Comparison of ENCODE assay signal across 11 cellular contexts in the genomic region with DNA sequence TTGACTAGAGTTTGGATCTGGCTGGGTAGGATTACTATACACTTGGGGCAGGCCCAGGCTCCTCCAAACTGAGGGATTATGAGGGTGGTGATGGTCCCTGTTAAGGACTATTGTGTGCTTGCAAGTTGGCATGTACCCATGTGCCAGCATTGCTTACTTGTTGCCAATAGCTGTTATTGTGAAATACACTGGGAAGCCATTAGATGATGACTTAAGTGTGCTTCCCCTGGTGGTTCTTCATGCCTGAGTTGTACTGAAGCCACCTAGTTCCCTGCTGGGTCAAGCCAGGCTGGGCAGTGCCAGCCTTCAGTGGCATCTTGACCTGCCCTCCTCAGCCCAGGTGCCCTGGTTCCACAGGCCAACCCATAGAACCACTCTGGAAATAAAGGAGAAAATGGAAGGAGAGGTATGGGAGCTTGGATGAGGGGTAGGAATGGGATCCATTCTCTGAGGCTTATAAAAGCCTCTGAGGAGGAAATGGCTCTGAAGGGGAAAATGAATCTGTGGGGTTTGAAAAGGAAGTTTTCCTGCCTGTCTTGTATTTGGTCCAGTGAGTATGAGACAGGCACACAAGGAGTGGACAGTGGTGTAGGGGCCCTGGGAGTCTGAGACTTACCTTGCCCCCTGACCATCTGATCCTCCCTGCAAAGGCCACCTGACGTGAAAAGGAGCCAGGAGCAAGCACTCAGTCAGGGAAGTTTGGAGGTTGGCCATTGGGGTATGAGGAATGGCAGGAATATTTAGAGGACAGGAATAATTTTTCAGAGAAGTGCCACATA. TPM values are rescaled to one million over a fixed set of nuclear protein-coding genes. Genes with fewer than 3 reads are reported as not detected.
DNase-seq lines count a peak whose midpoint lies in the region; ATAC-seq and TF ChIP-seq lines count a peak whose summit lies in the region.
"Had no signal": no experiment of that assay in that cellular context is flagged by ENCODE, and none has a peak within 500 bp of the region (broad histone marks: within the 10 kb centered on the region; RNA-seq: fewer than 3 reads in every experiment).

No MANE protein-coding gene starts in this region.

- no peaks in the 10 kb centered on the region for H3K9me3 Mint-ChIP-seq in central memory CD8-positive, alpha-beta T cell
- no peaks in the 10 kb centered on the region for H3K9me3 Mint-ChIP-seq in neural crest cell

- no peak for TF ChIP-seq CTCF in neural crest cell (conservative IDR thresholded peaks at IDR 0.05)

- H3K4me1 Mint-ChIP-seq in central memory CD8-positive, alpha-beta T cell, result peaks cover 76% of the 10 kb centered on the region
- peaks cover 5% of the 10 kb centered on the region for H3K4me1 Mint-ChIP-seq in neural crest cell

- DNase-seq in CD1c-positive myeloid dendritic cell (ENCODE audit: extremely low spot score), result peak; percentile 63
- peak; percentile 46 for DNase-seq in LHCN-M2 (ENCODE audit: low read depth)
- no peak for DNase-seq in central memory CD8-positive, alpha-beta T cell (ENCODE audit: low spot score in 2 of 2)
- no peak for DNase-seq in neural crest cell (ENCODE audit: low read depth, low spot score)
- DNase-seq in SHP77 treated with DMSO at 0.1 percent for 48 hours (lab: John Stamatoyannopoulos, UW), result no peak
- DNase-seq: amygdala, islet precursor cell had no signal

- no peaks in the 10 kb centered on the region for H3K27me3 Mint-ChIP-seq in central memory CD8-positive, alpha-beta T cell
- peaks cover under 1% of the 10 kb centered on the region for H3K27me3 Mint-ChIP-seq in neural crest cell (ENCODE audit: low read depth)

- peaks cover 15% of the 10 kb centered on the region for H3K36me3 Mint-ChIP-seq in central memory CD8-positive, alpha-beta T cell (ENCODE audit: insufficient read depth)
- peaks cover 3% of the 10 kb centered on the region for H3K36me3 Mint-ChIP-seq in neural crest cell (ENCODE audit: low read depth)

- peak overlapping the region; percentile 90 for H3K27ac Mint-ChIP-seq in central memory CD8-positive, alpha-beta T cell (ENCODE audit: low read depth)
- peak overlapping the region; percentile 24 for H3K27ac Mint-ChIP-seq in neural crest cell (ENCODE audit: unreplicated experiment)

- H3K4me3 Mint-ChIP-seq in central memory CD8-positive, alpha-beta T cell, result peak overlapping the region; percentile 76
- H3K4me3 Mint-ChIP-seq in neural crest cell, result no peak overlapping the region

- no peak for ATAC-seq in central memory CD8-positive, alpha-beta T cell (replicated peaks; ENCODE audit: extremely low read depth, poor library complexity, severe bottlenecking)
- ATAC-seq in HG03565 (IDR thresholded peaks at IDR 0.05; ENCODE audit: unreplicated experiment) (no peak), GM19351 (IDR thresholded peaks at IDR 0.05; ENCODE audit: unreplicated experiment) (no peak), GM21423 (IDR thresholded peaks at IDR 0.05; ENCODE audit: unreplicated experiment) (no peak)
- ATAC-seq: Panc1 had no signal

RNA-seq across cellular contexts. Expression of gene LTB4R, which starts 0.7 kb away (rescaled TPM):
- total RNA-seq in LHCN-M2 (2014; rRNA removed) (0.90 and 1.7 TPM in 2 replicates), neural crest cell (4.7 and 5.3 TPM in 2 replicates)
- 0.74 TPM for polyA plus RNA-seq in LHCN-M2 (2012)

RNA-seq across cellular contexts. Expression of gene LTB4R2, which starts 2.1 kb away (rescaled TPM):
- total RNA-seq in LHCN-M2 (2014; rRNA removed), result 2.4 and 2.5 TPM in 2 replicates
- 1.2 TPM for polyA plus RNA-seq in LHCN-M2 (2012)
- total RNA-seq in neural crest cell, result 7.9 and 9.4 TPM in 2 replicates

RNA-seq across cellular contexts. Expression of gene CIDEB, which starts 4.2 kb away (rescaled TPM):
- total RNA-seq in LHCN-M2 (2014; rRNA removed) (0.34 TPM in 1 of 2 replicates, not detected in the other), neural crest cell (not detected in 2 replicates)
- polyA plus RNA-seq in LHCN-M2 (2012), result 0.13 TPM

RNA-seq across cellular contexts. Expression of gene NOP9, which starts 12.4 kb away (rescaled TPM):
- total RNA-seq in LHCN-M2 (2014; rRNA removed) (23.0 and 23.7 TPM in 2 replicates), neural crest cell (34.5 and 34.8 TPM in 2 replicates)
- polyA plus RNA-seq in LHCN-M2 (2012), result 17.7 TPM

RNA-seq across cellular contexts. Expression of gene DHRS1, which starts 12.4 kb away (rescaled TPM):
- total RNA-seq in LHCN-M2 (2014; rRNA removed) (14.4 and 16.1 TPM in 2 replicates), neural crest cell (17.2 and 19.1 TPM in 2 replicates)
- polyA plus RNA-seq in LHCN-M2 (2012), result 44.0 TPM

Comparison
In these comparisons a context has a peak if more than half of its experiments do, and no peak if none do; other contexts are left out.
1. DNase-seq: peak in CD1c-positive myeloid dendritic cell (single experiment) and LHCN-M2 (single experiment); none in central memory CD8-positive, alpha-beta T cell (0 of 2), neural crest cell (single experiment) and SHP77 treated with DMSO at 0.1 percent for 48 hours (single experiment).